In the genomic region with DNA sequence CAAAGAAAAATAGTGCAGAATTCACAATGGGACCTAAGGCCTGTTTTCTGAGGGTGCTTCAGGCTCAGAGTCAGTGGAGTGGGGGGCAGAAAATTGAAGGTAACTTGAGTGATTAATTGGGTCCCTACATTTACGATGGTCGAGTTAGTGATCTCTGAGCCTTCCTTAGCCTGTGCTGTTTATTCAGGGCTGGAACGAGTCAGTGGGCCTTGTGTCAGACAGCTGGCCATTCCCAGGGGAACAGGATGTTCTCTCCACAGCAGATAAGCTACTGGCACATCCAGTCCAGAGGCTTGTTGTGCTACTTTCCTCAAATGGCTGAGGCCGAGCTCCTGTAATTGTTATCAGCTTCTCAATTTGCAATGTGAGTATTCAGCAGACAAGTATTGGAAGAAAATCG, we compare ENCODE assay signal across 12 cellular contexts. TPM values are rescaled to one million over a fixed set of nuclear protein-coding genes. Genes with fewer than 3 reads are reported as not detected.
DNase-seq lines count a peak whose midpoint lies in the region; ATAC-seq, FAIRE-seq and TF ChIP-seq lines count a peak whose summit lies in the region.
"Had no signal": no experiment of that assay in that cellular context is flagged by ENCODE, and none has a peak within 500 bp of the region (broad histone marks: within the 10 kb centered on the region; RNA-seq: fewer than 3 reads in every experiment).

No MANE protein-coding gene starts in this region.

- in situ Hi-C loops in brain microvascular endothelial cell (cut with HindIII; ENCODE audit: low pct_ligation_motif_present, low sequenced_read_pairs): no loop called here

- no peak overlapping the region for H3K9ac ChIP-seq in smooth muscle cell (ENCODE audit: low read depth)

- H3K36me3 Mint-ChIP-seq in activated CD8-positive, alpha-beta T cell treated with anti-CD3 and anti-CD28 coated beads for 36 hours (ENCODE audit: low read depth): no peaks in the 10 kb centered on the region
- H3K36me3 Mint-ChIP-seq: activated naive CD8-positive, alpha-beta T cell had no signal

- ATAC-seq in activated CD8-positive, alpha-beta T cell treated with anti-CD3 and anti-CD28 coated beads for 36 hours: no peak

- H3K27ac ChIP-seq in brain microvascular endothelial cell (no peak overlapping the region), smooth muscle cell (ENCODE audit: low read depth) (no peak overlapping the region)

- FAIRE-seq in GM19239 (lab: Jason Lieb, UNC): no peak
- FAIRE-seq: endometrium had no signal

- H3K79me2 ChIP-seq in smooth muscle cell (ENCODE audit: low read depth): no peaks in the 10 kb centered on the region

- no peak overlapping the region for H3K4me3 Mint-ChIP-seq in activated CD8-positive, alpha-beta T cell treated with anti-CD3 and anti-CD28 coated beads for 36 hours
- H3K4me3 Mint-ChIP-seq: activated naive CD8-positive, alpha-beta T cell had no signal

- no peak overlapping the region for H3K27ac Mint-ChIP-seq in activated CD8-positive, alpha-beta T cell treated with anti-CD3 and anti-CD28 coated beads for 36 hours
- H3K27ac Mint-ChIP-seq: activated naive CD8-positive, alpha-beta T cell had no signal

- POLR2A ChIA-PET in activated CD8-positive, alpha-beta T cell treated with anti-CD3 and anti-CD28 coated beads for 36 hours (lab: Charles Lee): no interaction called here

- H3K27me3 Mint-ChIP-seq in activated CD8-positive, alpha-beta T cell treated with anti-CD3 and anti-CD28 coated beads for 36 hours: no peaks in the 10 kb centered on the region
- H3K27me3 Mint-ChIP-seq: activated naive CD8-positive, alpha-beta T cell had no signal

- no peaks in the 10 kb centered on the region for H3F3A ChIP-seq in smooth muscle cell (ENCODE audit: low read depth)

- TF ChIP-seq CTCF in brain microvascular endothelial cell (IDR thresholded peaks at IDR 0.05; ENCODE audit: low read depth, low read length, missing control alignments): no peak
- no peak for TF ChIP-seq CTCF in smooth muscle cell (IDR thresholded peaks at IDR 0.05; ENCODE audit: borderline replicate concordance, insufficient read depth, poor library complexity, severe bottlenecking)
- no peak for TF ChIP-seq CTCF in activated CD8-positive, alpha-beta T cell treated with anti-CD3 and anti-CD28 coated beads for 36 hours (IDR thresholded peaks at IDR 0.05)

- H3K27me3 ChIP-seq in brain microvascular endothelial cell (replicated peaks): no peaks in the 10 kb centered on the region
- no peaks in the 10 kb centered on the region for H3K27me3 ChIP-seq in smooth muscle cell (ENCODE audit: low read depth)

- H3K4me3 ChIP-seq in brain microvascular endothelial cell (ENCODE audit: low read depth, low read length) (no peak overlapping the region), smooth muscle cell (no peak overlapping the region)

- H3K4me1 Mint-ChIP-seq in activated CD8-positive, alpha-beta T cell treated with anti-CD3 and anti-CD28 coated beads for 36 hours (ENCODE audit: low read depth): no peaks in the 10 kb centered on the region

- CTCF ChIA-PET in activated CD8-positive, alpha-beta T cell treated with anti-CD3 and anti-CD28 coated beads for 36 hours (lab: Charles Lee): no interaction called here

- H3K4me1 ChIP-seq in smooth muscle cell (ENCODE audit: low read depth): no peaks in the 10 kb centered on the region

- peak overlapping the region; percentile 15 for H2AFZ ChIP-seq in smooth muscle cell (ENCODE audit: low read depth)

- no peaks in the 10 kb centered on the region for H3K9me3 ChIP-seq in smooth muscle cell (replicated peaks; ENCODE audit: low read depth)

- intact Hi-C loops in activated CD8-positive, alpha-beta T cell treated with anti-CD3 and anti-CD28 coated beads for 36 hours (cut with micrococcal nuclease): no loop called here

- 25% methylated on average over 5 of the region's 5 CpGs for WGBS in smooth muscle cell (ENCODE audit: low lambda C conversion rate)

- DNase-seq in LHCN-M2 (ENCODE audit: low read depth) (peak; percentile 29), brain microvascular endothelial cell (peak; percentile 28), islet precursor cell (peak; percentile 78), smooth muscle cell (lab: John Stamatoyannopoulos, UW; ENCODE audit: unreplicated experiment) (no peak), NCI-H1436 (lab: John Stamatoyannopoulos, UW) (no peak), GM19239 (ENCODE audit: insufficient read length, low spot score) (no peak)
- DNase-seq in activated CD8-positive, alpha-beta T cell treated with anti-CD3 and anti-CD28 coated beads for 36 hours: no peak
- DNase-seq: activated CD4-positive, alpha-beta T cell treated with anti-CD3 and anti-CD28 coated beads for 48 hours; DND-41; NCI-H146 had no signal

- H3K36me3 ChIP-seq in brain microvascular endothelial cell (replicated peaks) (no peaks in the 10 kb centered on the region), smooth muscle cell (ENCODE audit: low read depth) (no peaks in the 10 kb centered on the region)

- H4K20me1 ChIP-seq in smooth muscle cell (ENCODE audit: low read depth): no peaks in the 10 kb centered on the region

- peaks cover 6% of the 10 kb centered on the region for H3K9me3 Mint-ChIP-seq in activated CD8-positive, alpha-beta T cell treated with anti-CD3 and anti-CD28 coated beads for 36 hours

- H3K4me2 ChIP-seq in smooth muscle cell: no peak overlapping the region

RNA-seq across cellular contexts. Expression of gene CNTN3, which starts 29.2 kb away (rescaled TPM):
- total RNA-seq in LHCN-M2 (2014; rRNA removed) (0.11 TPM in 1 of 2 replicates, not detected in the other), smooth muscle cell (not detected in 2 replicates)
- 0.13 TPM for polyA plus RNA-seq in LHCN-M2 (2012)
- polyA plus RNA-seq in smooth muscle cell: not detected in 2 replicates
- not detected for total RNA-seq in activated CD8-positive, alpha-beta T cell treated with anti-CD3 and anti-CD28 coated beads for 36 hours

Comparison
In these comparisons a context has a peak if more than half of its experiments do, and no peak if none do; other contexts are left out.
1. DNase-seq: peak in LHCN-M2 (single experiment), brain microvascular endothelial cell (single experiment) and islet precursor cell (single experiment); none in smooth muscle cell (single experiment), NCI-H1436 (single experiment), activated CD8-positive, alpha-beta T cell treated with anti-CD3 and anti-CD28 coated beads for 36 hours (single experiment) and GM19239 (single experiment).